In genomic region chr5:43192558-43193170, GRCh38 we compare ENCODE assay signal across 8 cellular contexts. TPM values are rescaled to one million over a fixed set of nuclear protein-coding genes. Genes with fewer than 3 reads are reported as not detected.
A peak's percentile ranks its signal among the peaks of the same experiment; 100 is the strongest.
DNase-seq lines count a peak whose midpoint lies in the region; ATAC-seq, FAIRE-seq and TF ChIP-seq lines count a peak whose summit lies in the region.

No MANE protein-coding gene starts in this region.

- peaks cover 4% of the 10 kb centered on the region for H3K79me2 ChIP-seq in neural cell (replicated peaks; ENCODE audit: insufficient read depth, low read length)

- peaks cover 20 to 33% (median 25%) of the 10 kb centered on the region in 4 donors for H3K4me1 ChIP-seq in upper lobe of left lung

- no peak for TF ChIP-seq POLR2A in upper lobe of left lung (IDR thresholded peaks at IDR 0.05)

- H3K9me3 Mint-ChIP-seq in activated T-cell treated with anti-CD3 and anti-CD28 coated beads, Interleukin-2, amount 50 U/mL, for 4 hours = no peaks in the 10 kb centered on the region

- H3K4me3 ChIP-seq in neural cell (ENCODE audit: low read length) (peak overlapping the region; percentile 98), upper lobe of left lung (peak overlapping the region; percentile 44 to 60 (median 54))

- peaks cover 11% of the 10 kb centered on the region for H3K27me3 Mint-ChIP-seq in activated T-cell treated with anti-CD3 and anti-CD28 coated beads, Interleukin-2, amount 50 U/mL, for 4 hours (ENCODE audit: low read depth)

- H3F3A ChIP-seq in neural cell (ENCODE audit: insufficient read depth, low read length, poor library complexity, severe bottlenecking) = no peaks in the 10 kb centered on the region

- peak overlapping the region; percentile 81 for H3K4me3 Mint-ChIP-seq in activated T-cell treated with anti-CD3 and anti-CD28 coated beads, Interleukin-2, amount 50 U/mL, for 4 hours

- H3K9me3 ChIP-seq in neural cell (ENCODE audit: low read length) = no peaks in the 10 kb centered on the region
- H3K9me3 ChIP-seq in upper lobe of left lung = no peaks in the 10 kb centered on the region

- no peaks in the 10 kb centered on the region for H3K9me2 ChIP-seq in neural cell (ENCODE audit: insufficient read depth, low read length)

- peak; percentile 69 for FAIRE-seq in HTR-8/SVneo (lab: Jason Lieb, UNC)

- ATAC-seq in GM21360 (IDR thresholded peaks at IDR 0.05; ENCODE audit: unreplicated experiment) (peak; percentile 17), upper lobe of left lung (ENCODE audit: low FRiP score in 2 of 2) (peak; percentile 69 to 78)
- ATAC-seq in activated T-cell treated with anti-CD3 and anti-CD28 coated beads, Interleukin-2, amount 50 U/mL, for 4 hours = peak; percentile 13 to 24

- no peaks in the 10 kb centered on the region for H3K36me3 Mint-ChIP-seq in activated T-cell treated with anti-CD3 and anti-CD28 coated beads, Interleukin-2, amount 50 U/mL, for 4 hours (ENCODE audit: insufficient read depth)

- TF ChIP-seq CTCF in neural cell (IDR thresholded peaks at IDR 0.05; ENCODE audit: poor library complexity, severe bottlenecking) (no peak), upper lobe of left lung (IDR thresholded peaks at IDR 0.05) (no peak)

- H3K9ac ChIP-seq in neural cell (ENCODE audit: low read length) = peak overlapping the region; percentile 79

- peaks cover 22% of the 10 kb centered on the region for H3K4me1 Mint-ChIP-seq in activated T-cell treated with anti-CD3 and anti-CD28 coated beads, Interleukin-2, amount 50 U/mL, for 4 hours (ENCODE audit: low read depth)

- no peaks in the 10 kb centered on the region for H4K20me1 ChIP-seq in neural cell (ENCODE audit: insufficient read depth)

- H3K36me3 ChIP-seq in neural cell (ENCODE audit: insufficient read depth, low read length) (no peaks in the 10 kb centered on the region), upper lobe of left lung (no peaks in the 10 kb centered on the region)

- TF ChIP-seq EP300 in neural cell (conservative IDR thresholded peaks at IDR 0.05; ENCODE audit: poor library complexity, severe bottlenecking) = no peak
- no peak for TF ChIP-seq EP300 in upper lobe of left lung (IDR thresholded peaks at IDR 0.05)

- H2AFZ ChIP-seq in neural cell (ENCODE audit: low read depth, low read length) = peak overlapping the region; percentile 76

- H3K27ac ChIP-seq in neural cell (ENCODE audit: low read length) (peak overlapping the region; percentile 71), upper lobe of left lung (peak overlapping the region in 2 of 4 donors; percentile 19 to 56)

- H3K4me2 ChIP-seq in neural cell (ENCODE audit: low read length) = peak overlapping the region; percentile 68

- WGBS in upper lobe of left lung, 2 donors = 3 to 6% methylated on average over 15 to 42 of the region's 49 CpGs

- H3K27me3 ChIP-seq in neural cell (ENCODE audit: insufficient read depth, low read depth, low read length) (peaks cover 3% of the 10 kb centered on the region), upper lobe of left lung (peaks cover 0 to 9% (median 2%) of the 10 kb centered on the region in 4 donors)

- no peak for TF ChIP-seq RAD21 in neural cell (conservative IDR thresholded peaks at IDR 0.05)

- DNase-seq in CD1c-positive myeloid dendritic cell (ENCODE audit: extremely low spot score) (peak; percentile 18), HTR-8/SVneo (ENCODE audit: insufficient read length, low spot score) (no peak), fibroblast of peridontal ligament (ENCODE audit: extremely low read depth) (peak; percentile 27), upper lobe of left lung (peak in 1 of 2 donors; percentile 88), pons (ENCODE audit: low spot score) (no peak)
- DNase-seq in activated T-cell treated with anti-CD3 and anti-CD28 coated beads, Interleukin-2, amount 50 U/mL, for 4 hours = peak; percentile 4

TF ChIP-seq in neural cell, 6 proteins besides CTCF, POLR2A, EP300 and RAD21:
- TF ChIP-seq REST (IDR thresholded peaks at IDR 0.05; ENCODE audit: borderline replicate concordance) = no peak
- TF ChIP-seq TAF1 (IDR thresholded peaks at IDR 0.05; ENCODE audit: low read depth) = no peak
- no peak for TF ChIP-seq SMC3 (conservative IDR thresholded peaks at IDR 0.05; ENCODE audit: poor library complexity)
- TF ChIP-seq EZH2 (IDR thresholded peaks at IDR 0.05; ENCODE audit: borderline replicate concordance, insufficient read depth, low read length, poor library complexity, severe bottlenecking) = no peak
- peak; percentile 95 for TF ChIP-seq MXI1 (conservative IDR thresholded peaks at IDR 0.05; ENCODE audit: poor library complexity, severe bottlenecking)
- peak; percentile 40 for TF ChIP-seq POLR2AphosphoS5 (IDR thresholded peaks at IDR 0.05)

RNA-seq across cellular contexts. Expression of gene NIM1K, which starts 0.6 kb away (rescaled TPM):
- 1 to 10 TPM in 1 of 3 donors, under 1 TPM in 2; 0.58 to 1.0 (median 0.65) TPM for total RNA-seq in activated T-cell treated with anti-CD3 and anti-CD28 coated beads, Interleukin-2, amount 50 U/mL, for 4 hours
- polyA plus RNA-seq in neural cell = 4.4 and 7.4 TPM in 2 replicates
- 10.1 and 12.4 TPM in 2 replicates for polyA minus RNA-seq in neural cell
- total RNA-seq in upper lobe of left lung = 10 to 100 TPM in 1 of 6 donors, 1 to 10 TPM in 5; 1.8 to 29.3 (median 4.6) TPM

Comparison
In these comparisons a context has a peak if more than half of its experiments do, and no peak if none do; other contexts are left out.
1. DNase-seq: peak in CD1c-positive myeloid dendritic cell (single experiment), activated T-cell treated with anti-CD3 and anti-CD28 coated beads, Interleukin-2, amount 50 U/mL, for 4 hours (single experiment) and fibroblast of peridontal ligament (single experiment); none in HTR-8/SVneo (single experiment) and pons (single experiment).
2. ATAC-seq: peak in every context shown above with its lines; median percentile 74 in upper lobe of left lung; 18 in activated T-cell treated with anti-CD3 and anti-CD28 coated beads, Interleukin-2, amount 50 U/mL, for 4 hours; 17 in GM21360.